ENCODE assay signal across 1 cellular context in the genomic region with DNA sequence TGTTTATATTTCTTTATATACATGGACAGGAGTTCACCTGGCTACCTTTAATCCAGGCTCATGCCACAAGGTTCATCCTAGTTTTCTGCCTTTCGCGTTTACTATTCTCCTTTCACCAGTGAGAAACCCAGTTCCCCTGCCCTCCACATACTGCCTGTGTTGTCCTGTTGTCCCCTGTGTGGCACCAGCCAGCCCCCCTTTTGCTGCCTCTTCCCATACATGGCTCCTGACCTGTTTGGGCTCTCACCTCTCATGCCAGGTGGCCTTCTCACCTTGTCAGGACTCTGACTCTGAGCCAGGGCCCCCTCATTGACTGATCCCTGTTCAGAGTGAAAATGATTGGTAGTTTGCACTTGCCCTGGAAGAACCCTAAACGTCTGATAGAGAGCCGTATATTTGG.
TF ChIP-seq lines count a peak whose summit lies in the region.

No MANE protein-coding gene starts in this region.

TF ChIP-seq in HCT116, 20 proteins besides CTCF, POLR2A, EP300 and RAD21 (continued from another document):
- TF ChIP-seq, protein P1, sequence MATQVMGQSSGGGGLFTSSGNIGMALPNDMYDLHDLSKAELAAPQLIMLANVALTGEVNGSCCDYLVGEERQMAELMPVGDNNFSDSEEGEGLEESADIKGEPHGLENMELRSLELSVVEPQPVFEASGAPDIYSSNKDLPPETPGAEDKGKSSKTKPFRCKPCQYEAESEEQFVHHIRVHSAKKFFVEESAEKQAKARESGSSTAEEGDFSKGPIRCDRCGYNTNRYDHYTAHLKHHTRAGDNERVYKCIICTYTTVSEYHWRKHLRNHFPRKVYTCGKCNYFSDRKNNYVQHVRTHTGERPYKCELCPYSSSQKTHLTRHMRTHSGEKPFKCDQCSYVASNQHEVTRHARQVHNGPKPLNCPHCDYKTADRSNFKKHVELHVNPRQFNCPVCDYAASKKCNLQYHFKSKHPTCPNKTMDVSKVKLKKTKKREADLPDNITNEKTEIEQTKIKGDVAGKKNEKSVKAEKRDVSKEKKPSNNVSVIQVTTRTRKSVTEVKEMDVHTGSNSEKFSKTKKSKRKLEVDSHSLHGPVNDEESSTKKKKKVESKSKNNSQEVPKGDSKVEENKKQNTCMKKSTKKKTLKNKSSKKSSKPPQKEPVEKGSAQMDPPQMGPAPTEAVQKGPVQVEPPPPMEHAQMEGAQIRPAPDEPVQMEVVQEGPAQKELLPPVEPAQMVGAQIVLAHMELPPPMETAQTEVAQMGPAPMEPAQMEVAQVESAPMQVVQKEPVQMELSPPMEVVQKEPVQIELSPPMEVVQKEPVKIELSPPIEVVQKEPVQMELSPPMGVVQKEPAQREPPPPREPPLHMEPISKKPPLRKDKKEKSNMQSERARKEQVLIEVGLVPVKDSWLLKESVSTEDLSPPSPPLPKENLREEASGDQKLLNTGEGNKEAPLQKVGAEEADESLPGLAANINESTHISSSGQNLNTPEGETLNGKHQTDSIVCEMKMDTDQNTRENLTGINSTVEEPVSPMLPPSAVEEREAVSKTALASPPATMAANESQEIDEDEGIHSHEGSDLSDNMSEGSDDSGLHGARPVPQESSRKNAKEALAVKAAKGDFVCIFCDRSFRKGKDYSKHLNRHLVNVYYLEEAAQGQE (IDR thresholded peaks at IDR 0.05; ENCODE audit: low read depth), result no peak
- TF ChIP-seq EZH2phosphoT487 (IDR thresholded peaks at IDR 0.05; ENCODE audit: borderline replicate concordance) (no peak), FOSL1 (IDR thresholded peaks at IDR 0.05; ENCODE audit: low read depth) (no peak), EGR1 (IDR thresholded peaks at IDR 0.05; ENCODE audit: low read depth) (no peak), CEBPB (IDR thresholded peaks at IDR 0.05; ENCODE audit: low read depth) (no peak), POLR2AphosphoS5 (IDR thresholded peaks at IDR 0.05; ENCODE audit: low read depth, low read length) (no peak), YY1 (IDR thresholded peaks at IDR 0.05; ENCODE audit: extremely low read depth, insufficient replicate concordance, low read depth, low read length) (no peak), ELF1 (IDR thresholded peaks at IDR 0.05; ENCODE audit: borderline replicate concordance, low read depth) (no peak), CBX3 (IDR thresholded peaks at IDR 0.05; ENCODE audit: low read depth) (no peak), ZNF274 (IDR thresholded peaks at IDR 0.05; ENCODE audit: low read depth, low read length) (no peak), SIN3A (IDR thresholded peaks at IDR 0.05; ENCODE audit: low read depth) (no peak)
- TF ChIP-seq, protein P2, sequence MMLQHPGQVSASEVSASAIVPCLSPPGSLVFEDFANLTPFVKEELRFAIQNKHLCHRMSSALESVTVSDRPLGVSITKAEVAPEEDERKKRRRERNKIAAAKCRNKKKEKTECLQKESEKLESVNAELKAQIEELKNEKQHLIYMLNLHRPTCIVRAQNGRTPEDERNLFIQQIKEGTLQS (IDR thresholded peaks at IDR 0.05), result no peak
- TF ChIP-seq, protein P3, sequence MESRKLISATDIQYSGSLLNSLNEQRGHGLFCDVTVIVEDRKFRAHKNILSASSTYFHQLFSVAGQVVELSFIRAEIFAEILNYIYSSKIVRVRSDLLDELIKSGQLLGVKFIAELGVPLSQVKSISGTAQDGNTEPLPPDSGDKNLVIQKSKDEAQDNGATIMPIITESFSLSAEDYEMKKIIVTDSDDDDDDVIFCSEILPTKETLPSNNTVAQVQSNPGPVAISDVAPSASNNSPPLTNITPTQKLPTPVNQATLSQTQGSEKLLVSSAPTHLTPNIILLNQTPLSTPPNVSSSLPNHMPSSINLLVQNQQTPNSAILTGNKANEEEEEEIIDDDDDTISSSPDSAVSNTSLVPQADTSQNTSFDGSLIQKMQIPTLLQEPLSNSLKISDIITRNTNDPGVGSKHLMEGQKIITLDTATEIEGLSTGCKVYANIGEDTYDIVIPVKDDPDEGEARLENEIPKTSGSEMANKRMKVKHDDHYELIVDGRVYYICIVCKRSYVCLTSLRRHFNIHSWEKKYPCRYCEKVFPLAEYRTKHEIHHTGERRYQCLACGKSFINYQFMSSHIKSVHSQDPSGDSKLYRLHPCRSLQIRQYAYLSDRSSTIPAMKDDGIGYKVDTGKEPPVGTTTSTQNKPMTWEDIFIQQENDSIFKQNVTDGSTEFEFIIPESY (IDR thresholded peaks at IDR 0.05; ENCODE audit: extremely low read depth, insufficient replicate concordance, low read length), result no peak
